In the genomic region with DNA sequence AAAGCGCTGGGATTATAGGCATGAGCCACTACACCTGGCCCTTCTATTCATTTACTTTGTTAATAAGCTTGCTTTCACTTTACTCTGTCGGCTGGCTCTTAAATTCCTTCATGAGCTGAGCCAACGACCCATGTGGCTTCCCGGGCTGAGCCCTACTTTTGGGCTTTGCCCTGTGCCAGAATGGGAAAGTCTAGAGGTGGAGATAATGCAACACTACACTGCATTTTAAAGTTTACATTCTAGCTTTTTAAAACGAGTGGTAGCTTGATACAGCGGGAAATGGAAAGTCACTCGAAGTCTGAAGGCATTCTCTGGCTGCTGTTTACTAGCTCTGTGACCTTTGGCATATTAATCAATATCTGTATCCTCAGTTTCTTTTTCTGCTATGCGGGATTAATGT, we compare ENCODE assay signal across 29 cellular contexts.
"Had no signal": no experiment of that assay in that cellular context is flagged by ENCODE, and none has a peak within 500 bp of the region (broad histone marks: within the 10 kb centered on the region; RNA-seq: fewer than 3 reads in every experiment).

No MANE protein-coding gene starts in this region.

- DNase-seq: naive thymus-derived CD8-positive, alpha-beta T cell; nephron progenitor cell; nucleus accumbens; pancreas; psoas muscle; right cardiac atrium; spleen; stimulated activated CD4-positive, alpha-beta T cell treated with anti-CD3 and anti-CD28 coated beads, Interleukin-12 subunit alpha, Interleukin-12 subunit beta, amount 100 ng/mL, for 4 hours; stimulated activated CD4-positive, alpha-beta T cell treated with anti-CD3 and anti-CD28 coated beads, Interleukin-1b, Interleukin-23, amount 100 ng/mL, for 48 hours; stimulated activated CD4-positive, alpha-beta T cell treated with anti-CD3 and anti-CD28 coated beads, Interleukin-4, amount 100 ng/mL, for 1 hour; stimulated activated CD4-positive, alpha-beta T cell treated with anti-CD3 and anti-CD28 coated beads, Interleukin-4, amount 100 ng/mL, for 4 hours; stimulated activated CD8-positive, alpha-beta memory T cell treated with anti-CD3 and anti-CD28 coated beads, Interleukin-4, amount 100 ng/mL, for 48 hours; stimulated activated naive CD4-positive, alpha-beta T cell; stimulated activated naive CD8-positive, alpha-beta T cell treated with anti-CD3 and anti-CD28 coated beads, Interleukin-15, amount 100 ng/mL, for 72 hours; stimulated activated naive CD8-positive, alpha-beta T cell treated with anti-CD3 and anti-CD28 coated beads, Interleukin-15, Interleukin-2, amounts not matched to agents 100 U/mL and 50 U/mL, for 24 hours; substantia nigra; testis; tibial artery; transverse colon; upper lobe of left lung had no signal

- H3K4me2 ChIP-seq: smooth muscle cell had no signal

- H3K4me3 ChIP-seq: pancreas, psoas muscle, skin epidermis, smooth muscle cell, spleen, suprapubic skin, testis, tibial artery, transverse colon, upper lobe of left lung, vagina had no signal

- H3K9me3 ChIP-seq: neutrophil, pancreas, psoas muscle, spleen, suprapubic skin, testis, tibial artery, transverse colon, upper lobe of left lung, vagina had no signal

- H3K27ac ChIP-seq: neutrophil, pancreas, psoas muscle, skin epidermis, spleen, suprapubic skin, testis, tibial artery, transverse colon, upper lobe of left lung, vagina had no signal

- ATAC-seq: naive thymus-derived CD8-positive, alpha-beta T cell; natural killer cell treated with Interleukin-12 subunit alpha and Interleukin-12 subunit beta and Interleukin-15 and Interleukin-18, amount 100 ng/mL, for 72 hours; pancreas; psoas muscle; right cardiac atrium; sciatic nerve; stimulated activated memory B cell treated with anti-CD40 and anti-IgM and Interleukin-4, amounts not matched to agents 10 μg/mL and 1 μg/mL and 100 μg/mL, for 72 hours; stimulated activated naive CD8-positive, alpha-beta T cell treated with anti-CD3 and anti-CD28 coated beads, Interleukin-15, amount 100 ng/mL, for 72 hours; stimulated activated naive CD8-positive, alpha-beta T cell treated with anti-CD3 and anti-CD28 coated beads, Interleukin-15, Interleukin-2, amounts not matched to agents 100 U/mL and 50 U/mL, for 24 hours had no signal

- H3K27me3 ChIP-seq: neutrophil, pancreas, spleen, suprapubic skin, testis, tibial artery, transverse colon, upper lobe of left lung, vagina had no signal

- FAIRE-seq: pancreas, urothelium cell line had no signal

- H3K4me1 ChIP-seq: pancreas, psoas muscle, spleen, suprapubic skin, testis, tibial artery, transverse colon, upper lobe of left lung, vagina had no signal

- H3K36me3 ChIP-seq: neutrophil, pancreas, spleen, suprapubic skin, tibial artery, transverse colon, upper lobe of left lung, vagina had no signal
